In the genomic region with DNA sequence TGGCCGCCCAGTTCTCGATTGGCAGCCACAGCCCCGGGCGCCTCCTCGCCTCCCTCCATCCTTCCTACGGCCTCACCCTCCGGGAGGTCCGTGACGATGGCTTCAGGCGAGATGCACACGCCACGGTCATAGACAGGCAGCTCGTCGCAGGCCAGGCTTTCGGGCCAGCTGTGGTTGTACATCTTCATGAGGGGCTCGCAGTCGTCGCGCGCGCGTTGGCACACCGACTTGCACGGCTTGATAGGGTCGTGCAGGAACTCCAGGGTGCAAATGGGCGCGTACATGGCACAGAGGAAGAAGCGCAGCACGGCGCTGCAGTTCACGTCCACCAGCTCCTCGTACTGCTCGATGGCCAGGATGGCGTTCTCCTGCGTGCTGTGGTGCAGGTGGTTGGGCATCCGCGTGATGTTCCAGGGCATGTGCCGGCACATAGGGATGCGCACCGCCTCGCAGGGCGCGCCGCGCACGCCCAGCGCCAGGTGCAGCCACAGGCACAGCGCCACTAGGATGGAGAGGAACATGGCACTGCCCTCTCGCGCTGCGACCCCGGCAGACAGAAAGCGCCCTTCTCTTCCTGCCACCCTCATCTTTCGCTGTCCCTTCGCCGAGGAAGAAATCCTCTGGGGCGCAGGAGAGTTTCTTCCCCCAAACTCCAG, we compare ENCODE assay signal across 1 cellular context.
TF ChIP-seq lines count a peak whose summit lies in the region.

No MANE protein-coding gene starts in this region.

TF ChIP-seq in IMR-90, 13 proteins besides CTCF, POLR2A, EP300 and RAD21:
- no peak for TF ChIP-seq RCOR1 (IDR thresholded peaks at IDR 0.05; ENCODE audit: insufficient replicate concordance, low read length)
- TF ChIP-seq RFX5 (IDR thresholded peaks at IDR 0.05; ENCODE audit: low read depth, low read length): no peak
- TF ChIP-seq NFE2L2 (IDR thresholded peaks at IDR 0.05; ENCODE audit: low read depth, low read length): no peak
- no peak for TF ChIP-seq SMC3 (IDR thresholded peaks at IDR 0.05; ENCODE audit: low read depth, low read length)
- no peak for TF ChIP-seq CHD1 (IDR thresholded peaks at IDR 0.05; ENCODE audit: low read depth, low read length)
- TF ChIP-seq MAFK (IDR thresholded peaks at IDR 0.05; ENCODE audit: low read depth, low read length): no peak
- TF ChIP-seq, protein P1, sequence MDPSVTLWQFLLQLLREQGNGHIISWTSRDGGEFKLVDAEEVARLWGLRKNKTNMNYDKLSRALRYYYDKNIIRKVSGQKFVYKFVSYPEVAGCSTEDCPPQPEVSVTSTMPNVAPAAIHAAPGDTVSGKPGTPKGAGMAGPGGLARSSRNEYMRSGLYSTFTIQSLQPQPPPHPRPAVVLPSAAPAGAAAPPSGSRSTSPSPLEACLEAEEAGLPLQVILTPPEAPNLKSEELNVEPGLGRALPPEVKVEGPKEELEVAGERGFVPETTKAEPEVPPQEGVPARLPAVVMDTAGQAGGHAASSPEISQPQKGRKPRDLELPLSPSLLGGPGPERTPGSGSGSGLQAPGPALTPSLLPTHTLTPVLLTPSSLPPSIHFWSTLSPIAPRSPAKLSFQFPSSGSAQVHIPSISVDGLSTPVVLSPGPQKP (IDR thresholded peaks at IDR 0.05; ENCODE audit: borderline replicate concordance, low read depth, low read length): no peak
- no peak for TF ChIP-seq CEBPB (IDR thresholded peaks at IDR 0.05; ENCODE audit: low read depth, low read length)
- TF ChIP-seq, protein P2, sequence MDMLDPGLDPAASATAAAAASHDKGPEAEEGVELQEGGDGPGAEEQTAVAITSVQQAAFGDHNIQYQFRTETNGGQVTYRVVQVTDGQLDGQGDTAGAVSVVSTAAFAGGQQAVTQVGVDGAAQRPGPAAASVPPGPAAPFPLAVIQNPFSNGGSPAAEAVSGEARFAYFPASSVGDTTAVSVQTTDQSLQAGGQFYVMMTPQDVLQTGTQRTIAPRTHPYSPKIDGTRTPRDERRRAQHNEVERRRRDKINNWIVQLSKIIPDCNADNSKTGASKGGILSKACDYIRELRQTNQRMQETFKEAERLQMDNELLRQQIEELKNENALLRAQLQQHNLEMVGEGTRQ (IDR thresholded peaks at IDR 0.05; ENCODE audit: low read depth, low read length): no peak
- TF ChIP-seq MAZ (IDR thresholded peaks at IDR 0.05; ENCODE audit: borderline replicate concordance, low read depth, low read length): no peak
- TF ChIP-seq BHLHE40 (IDR thresholded peaks at IDR 0.05; ENCODE audit: low read depth, low read length): no peak
- no peak for TF ChIP-seq MXI1 (IDR thresholded peaks at IDR 0.05; ENCODE audit: borderline replicate concordance, low read depth, low read length)
- TF ChIP-seq FOS (IDR thresholded peaks at IDR 0.05; ENCODE audit: low read depth, low read length): no peak
TF ChIP-seq in IMR-90: peak in this region for 0.
